Comparison of ENCODE assay signal across 1 cellular context in the genomic region with DNA sequence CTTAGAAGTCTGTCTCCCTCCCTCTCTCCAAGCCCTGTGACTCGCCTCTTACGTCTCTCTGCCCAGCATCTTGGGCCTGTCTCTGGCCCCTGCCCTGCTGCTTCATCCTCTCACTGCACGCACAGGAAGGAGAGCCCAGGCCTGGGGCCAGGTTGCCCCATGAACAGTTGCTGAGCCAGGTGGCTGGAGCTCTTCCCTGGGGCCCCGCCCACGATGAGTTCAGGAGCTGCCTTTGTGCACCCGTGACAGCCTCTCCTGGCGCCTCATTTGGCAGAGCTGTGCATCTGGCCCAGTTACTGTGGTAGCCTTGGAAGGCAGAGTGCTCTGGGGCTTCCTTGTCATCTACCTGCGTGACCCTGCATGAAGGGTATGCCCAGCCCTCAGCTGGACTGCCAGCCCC.
TF ChIP-seq lines count a peak whose summit lies in the region.

No MANE protein-coding gene starts in this region.

TF ChIP-seq in WTC11, 78 proteins besides CTCF, POLR2A, EP300 and RAD21 (continued from another document):
- TF ChIP-seq, protein P1, sequence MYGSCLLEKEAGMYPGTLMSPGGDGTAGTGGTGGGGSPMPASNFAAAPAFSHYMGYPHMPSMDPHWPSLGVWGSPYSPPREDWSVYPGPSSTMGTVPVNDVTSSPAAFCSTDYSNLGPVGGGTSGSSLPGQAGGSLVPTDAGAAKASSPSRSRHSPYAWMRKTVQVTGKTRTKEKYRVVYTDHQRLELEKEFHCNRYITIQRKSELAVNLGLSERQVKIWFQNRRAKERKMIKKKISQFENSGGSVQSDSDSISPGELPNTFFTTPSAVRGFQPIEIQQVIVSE (CRISPR knock-in tag; IDR thresholded peaks at IDR 0.05; ENCODE audit: borderline replicate concordance), result no peak
- TF ChIP-seq, protein P2, sequence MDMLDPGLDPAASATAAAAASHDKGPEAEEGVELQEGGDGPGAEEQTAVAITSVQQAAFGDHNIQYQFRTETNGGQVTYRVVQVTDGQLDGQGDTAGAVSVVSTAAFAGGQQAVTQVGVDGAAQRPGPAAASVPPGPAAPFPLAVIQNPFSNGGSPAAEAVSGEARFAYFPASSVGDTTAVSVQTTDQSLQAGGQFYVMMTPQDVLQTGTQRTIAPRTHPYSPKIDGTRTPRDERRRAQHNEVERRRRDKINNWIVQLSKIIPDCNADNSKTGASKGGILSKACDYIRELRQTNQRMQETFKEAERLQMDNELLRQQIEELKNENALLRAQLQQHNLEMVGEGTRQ (CRISPR knock-in tag; IDR thresholded peaks at IDR 0.05), result no peak
- TF ChIP-seq, protein P3, sequence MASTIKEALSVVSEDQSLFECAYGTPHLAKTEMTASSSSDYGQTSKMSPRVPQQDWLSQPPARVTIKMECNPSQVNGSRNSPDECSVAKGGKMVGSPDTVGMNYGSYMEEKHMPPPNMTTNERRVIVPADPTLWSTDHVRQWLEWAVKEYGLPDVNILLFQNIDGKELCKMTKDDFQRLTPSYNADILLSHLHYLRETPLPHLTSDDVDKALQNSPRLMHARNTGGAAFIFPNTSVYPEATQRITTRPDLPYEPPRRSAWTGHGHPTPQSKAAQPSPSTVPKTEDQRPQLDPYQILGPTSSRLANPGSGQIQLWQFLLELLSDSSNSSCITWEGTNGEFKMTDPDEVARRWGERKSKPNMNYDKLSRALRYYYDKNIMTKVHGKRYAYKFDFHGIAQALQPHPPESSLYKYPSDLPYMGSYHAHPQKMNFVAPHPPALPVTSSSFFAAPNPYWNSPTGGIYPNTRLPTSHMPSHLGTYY (CRISPR knock-in tag; IDR thresholded peaks at IDR 0.05), result no peak
